Comparison of ENCODE assay signal across 17 cellular contexts in the genomic region with DNA sequence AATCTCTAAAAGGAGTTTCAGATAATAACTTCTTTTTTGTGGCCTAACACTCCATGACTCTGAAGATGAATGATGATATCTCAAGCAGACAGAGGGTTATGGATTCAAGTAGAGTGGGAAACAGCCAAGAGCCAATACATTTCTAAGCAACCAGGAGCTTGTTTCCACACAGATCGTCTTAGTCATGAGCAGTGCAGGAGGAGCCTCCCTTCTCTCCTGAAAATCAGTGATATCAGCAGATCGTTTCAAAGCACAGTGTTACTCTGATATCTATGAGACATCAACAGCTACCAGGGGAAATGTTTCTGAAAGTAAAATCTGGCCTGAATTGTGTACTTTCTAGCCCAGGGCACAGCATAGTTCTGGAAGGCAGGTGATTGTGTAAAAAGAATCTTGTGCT. TPM values are rescaled to one million over a fixed set of nuclear protein-coding genes. Genes with fewer than 3 reads are reported as not detected.
DNase-seq lines count a peak whose midpoint lies in the region; ATAC-seq, FAIRE-seq and TF ChIP-seq lines count a peak whose summit lies in the region.
"Had no signal": no experiment of that assay in that cellular context is flagged by ENCODE, and none has a peak within 500 bp of the region (broad histone marks: within the 10 kb centered on the region; RNA-seq: fewer than 3 reads in every experiment).

No MANE protein-coding gene starts in this region.

- no peak overlapping the region for H3K27ac Mint-ChIP-seq in activated T-helper 2 cell treated with anti-CD3 and anti-CD28 coated beads, Interferon-gamma antibody, Interleukin-2, Interleukin-4, amounts not matched to agents 10 μg/mL and 5 μg/mL and 100 μg/mL, durations not matched to agents 14 hours and 24 hours and 36 hours
- H3K27ac Mint-ChIP-seq: activated CD4-positive, alpha-beta T cell treated with anti-CD3 and anti-CD28 coated beads for 36 hours had no signal

- no peaks in the 10 kb centered on the region for H3K4me1 ChIP-seq in ACC112 (ENCODE audit: control insufficient read depth, insufficient read depth, low read length, unreplicated experiment)
- peaks cover 78% of the 10 kb centered on the region for H3K4me1 ChIP-seq in HepG2 (ENCODE audit: insufficient read depth, low read length)
- H3K4me1 ChIP-seq: upper lobe of right lung had no signal

- H2AFZ ChIP-seq in ACC112 (ENCODE audit: low read length, unreplicated experiment), result no peak overlapping the region
- H2AFZ ChIP-seq in HepG2 (ENCODE audit: low read length), result no peak overlapping the region

- intact Hi-C loops in HepG2 (cut with micrococcal nuclease; ENCODE audit: unreplicated experiment), result no loop called here
- intact Hi-C loops in activated T-helper 2 cell treated with anti-CD3 and anti-CD28 coated beads, Interferon-gamma antibody, Interleukin-2, Interleukin-4, amounts not matched to agents 10 μg/mL and 5 μg/mL and 100 μg/mL, durations not matched to agents 14 hours and 24 hours and 36 hours (cut with micrococcal nuclease), result no loop called here

- POLR2A ChIA-PET in HepG2 (lab: Yijun Ruan, JAX), result interaction anchor here (1.1 kb wide), 1 partner anchor 12 kb away, joined by 3 read pairs; no protein-coding TSS in a partner anchor

- CTCF ChIA-PET in HepG2 (lab: Yijun Ruan, JAX; ENCODE audit: low intra/inter-chr PET ratio, low total read pairs), result no interaction called here

- H3K4me1 Mint-ChIP-seq in activated T-helper 2 cell treated with anti-CD3 and anti-CD28 coated beads, Interferon-gamma antibody, Interleukin-2, Interleukin-4, amounts not matched to agents 10 μg/mL and 5 μg/mL and 100 μg/mL, durations not matched to agents 14 hours and 24 hours and 36 hours (ENCODE audit: low read depth), result no peaks in the 10 kb centered on the region
- H3K4me1 Mint-ChIP-seq: activated CD4-positive, alpha-beta T cell treated with anti-CD3 and anti-CD28 coated beads for 36 hours had no signal

- no peaks in the 10 kb centered on the region for H3K79me2 ChIP-seq in ACC112 (ENCODE audit: control insufficient read depth, insufficient read depth, low read length, unreplicated experiment)
- H3K79me2 ChIP-seq in HepG2 (ENCODE audit: insufficient read depth, low read length), result peaks cover 88% of the 10 kb centered on the region

- H3K36me3 ChIP-seq in ACC112 (ENCODE audit: insufficient read depth, low read length) (no peaks in the 10 kb centered on the region), HepG2 (replicated peaks in 1 of 2; ENCODE audit: control insufficient read depth in 1 of 2, insufficient read depth in 2 of 2, low read length in 2 of 2) (peaks cover 19 to 60% of the 10 kb centered on the region in 2 experiments)
- H3K36me3 ChIP-seq: cardiac muscle cell, upper lobe of right lung had no signal

- TF ChIP-seq POLR2A in HepG2 (IDR thresholded peaks at IDR 0.05; ENCODE audit: insufficient read depth in 1 of 2, low read depth in 2 of 2, low read length in 2 of 2), result no peak

- H4K20me1 ChIP-seq in HepG2 (ENCODE audit: insufficient read depth, low read length), result peaks cover 46% of the 10 kb centered on the region

- H3K27me3 Mint-ChIP-seq in activated T-helper 2 cell treated with anti-CD3 and anti-CD28 coated beads, Interferon-gamma antibody, Interleukin-2, Interleukin-4, amounts not matched to agents 10 μg/mL and 5 μg/mL and 100 μg/mL, durations not matched to agents 14 hours and 24 hours and 36 hours (ENCODE audit: low read depth), result peaks cover 12% of the 10 kb centered on the region

- H3K27ac ChIP-seq in ACC112 (ENCODE audit: low read depth, low read length) (peak overlapping the region; percentile 9; the same call in 1 of the 2 replicates), HepG2 (ENCODE audit: extremely low read length, insufficient read depth, low read length) (no peak overlapping the region)
- H3K27ac ChIP-seq: cardiac muscle cell, upper lobe of right lung had no signal

- H3K4me3 ChIP-seq in ACC112 (ENCODE audit: low read depth, low read length) (no peak overlapping the region), choroid plexus epithelial cell (ENCODE audit: low read depth, low read length) (no peak overlapping the region), HepG2 (replicated peaks in 1 of 3; ENCODE audit: insufficient read depth in 1 of 3, low read depth in 2 of 3, low read length in 3 of 3) (no peak overlapping the region)
- H3K4me3 ChIP-seq: cardiac muscle cell, upper lobe of right lung had no signal

- DNase-seq in LHCN-M2 (ENCODE audit: low read depth), result peak; percentile 27
- peak; percentile 74 for DNase-seq in choroid plexus epithelial cell (ENCODE audit: low read depth)
- no peak for DNase-seq in HepG2 (ENCODE audit: low spot score)
- no peak for DNase-seq in HUDEP-2 (lab: John Stamatoyannopoulos, UW; ENCODE audit: unreplicated experiment in 76 of 76)
- no peak for DNase-seq in activated T-helper 2 cell treated with anti-CD3 and anti-CD28 coated beads, Interferon-gamma antibody, Interleukin-2, Interleukin-4, amounts not matched to agents 10 μg/mL and 5 μg/mL and 100 μg/mL, durations not matched to agents 14 hours and 24 hours and 36 hours (ENCODE audit: low spot score)
- DNase-seq in nucleus accumbens (lab: John Stamatoyannopoulos, UW), result no peak
- DNase-seq: activated CD4-positive, alpha-beta T cell treated with anti-CD3 and anti-CD28 coated beads for 36 hours; activated effector memory CD4-positive, alpha-beta T cell treated with anti-CD3 and anti-CD28 coated beads, Interleukin-2, amount 50 U/mL, for 16 hours; GOT3; mesendoderm; MV-4-11; NCI-H2171 treated with DMSO at 0.1 percent for 48 hours; T-helper 1 cell; upper lobe of right lung had no signal

- TF ChIP-seq RAD21 in HepG2 (CRISPR knock-in tag; IDR thresholded peaks at IDR 0.05), result no peak

- in situ Hi-C loops in HepG2 (cut with HindIII; ENCODE audit: extremely low pct_ligation_motif_present, low pct_unique_long_range_greater_than_20kb), result no loop called here

- H3K36me3 Mint-ChIP-seq in activated T-helper 2 cell treated with anti-CD3 and anti-CD28 coated beads, Interferon-gamma antibody, Interleukin-2, Interleukin-4, amounts not matched to agents 10 μg/mL and 5 μg/mL and 100 μg/mL, durations not matched to agents 14 hours and 24 hours and 36 hours (ENCODE audit: low read depth), result no peaks in the 10 kb centered on the region

- TF ChIP-seq EP300 in HepG2 (IDR thresholded peaks at IDR 0.05; ENCODE audit: low read depth in 2 of 2, low read length in 2 of 2) (no peak), HepG2 (CRISPR knock-in tag; IDR thresholded peaks at IDR 0.05; ENCODE audit: borderline replicate concordance) (no peak)

- H3K9me3 ChIP-seq in HepG2 (ENCODE audit: low read length), result no peaks in the 10 kb centered on the region
- H3K9me3 ChIP-seq: upper lobe of right lung had no signal

- H3K27me3 ChIP-seq in ACC112 (ENCODE audit: insufficient read depth, low read length) (no peaks in the 10 kb centered on the region), HepG2 (ENCODE audit: control insufficient read depth in 1 of 2, insufficient read depth in 2 of 2, low read length in 2 of 2) (no peaks in the 10 kb centered on the region)
- H3K27me3 ChIP-seq: upper lobe of right lung had no signal

- no peak overlapping the region for H3K9ac ChIP-seq in HepG2 (ENCODE audit: insufficient read depth, low read depth, low read length)

- H3K4me2 ChIP-seq in HepG2 (ENCODE audit: low read depth, low read length), result peak overlapping the region; percentile 14; the same call in 1 of the 2 replicates

- 75% methylated on average over 2 of the region's 2 CpGs for WGBS in HepG2 (ENCODE audit: low lambda C conversion rate)

- FAIRE-seq in HepG2 (lab: Jason Lieb, UNC), result no peak

- H3K4me3 Mint-ChIP-seq in activated T-helper 2 cell treated with anti-CD3 and anti-CD28 coated beads, Interferon-gamma antibody, Interleukin-2, Interleukin-4, amounts not matched to agents 10 μg/mL and 5 μg/mL and 100 μg/mL, durations not matched to agents 14 hours and 24 hours and 36 hours (ENCODE audit: low read depth), result no peak overlapping the region
- H3K4me3 Mint-ChIP-seq: activated CD4-positive, alpha-beta T cell treated with anti-CD3 and anti-CD28 coated beads for 36 hours had no signal

- ATAC-seq in HepG2 (no peak), GM18502 (IDR thresholded peaks at IDR 0.05; ENCODE audit: poor library complexity, unreplicated experiment) (no peak)
- ATAC-seq: activated CD4-positive, alpha-beta T cell treated with anti-CD3 and anti-CD28 coated beads for 36 hours; upper lobe of right lung had no signal

- no peaks in the 10 kb centered on the region for H3K9me3 Mint-ChIP-seq in activated T-helper 2 cell treated with anti-CD3 and anti-CD28 coated beads, Interferon-gamma antibody, Interleukin-2, Interleukin-4, amounts not matched to agents 10 μg/mL and 5 μg/mL and 100 μg/mL, durations not matched to agents 14 hours and 24 hours and 36 hours

- BruUV-seq in HepG2 (replicated peaks; lab: Mats Ljungman, UMichigan), result no TSS peak

- no peak for TF ChIP-seq CTCF in choroid plexus epithelial cell (conservative IDR thresholded peaks at IDR 0.05; ENCODE audit: low read depth, low read length)
- TF ChIP-seq CTCF in HepG2 (CRISPR knock-in tag; IDR thresholded peaks at IDR 0.05), result no peak

RNA-seq across cellular contexts. Expression of a gene that starts 11.5 kb away (rescaled TPM):
- total RNA-seq in LHCN-M2 (2014; rRNA removed), result 1.0 and 1.8 TPM in 2 replicates
- polyA plus RNA-seq in LHCN-M2 (2012), result 2.2 TPM
- total RNA-seq in HepG2 (2016; rRNA removed; fragmentation: Illumina TruSeq; extraction: Trizol), result 83.6 and 129 TPM in 2 replicates
- total RNA-seq in HepG2 (2016; cell fraction: cytosol; rRNA removed; fragmentation: Illumina TruSeq; extraction: Trizol; ENCODE audit: low read depth), result 12.9 and 13.3 TPM in 2 replicates
- 76.7 and 125 TPM in 2 replicates for total RNA-seq in HepG2 (2016; cell fraction: insoluble cytoplasmic fraction; rRNA removed; fragmentation: Illumina TruSeq; extraction: Trizol)
- 29.0 and 33.2 TPM in 2 replicates for total RNA-seq in HepG2 (2016; cell fraction: membrane; rRNA removed; fragmentation: Illumina TruSeq; extraction: Trizol)
- 271 and 292 TPM in 2 replicates for total RNA-seq in HepG2 (2016; cell fraction: nucleus; rRNA removed; fragmentation: Illumina TruSeq; extraction: Trizol)
- 176 and 249 TPM in 2 replicates for polyA plus RNA-seq in HepG2 (2011; rRNA removed)
- polyA plus RNA-seq in HepG2 (2011; cell fraction: cytosol; rRNA removed), result 115 and 131 TPM in 2 replicates
- 148 and 157 TPM in 2 replicates for polyA plus RNA-seq in HepG2 (2011; cell fraction: nucleus; rRNA removed)
- 116 and 147 TPM in 2 replicates for polyA plus RNA-seq in HepG2 (2012)
- 1.8 TPM in 2 replicates for polyA plus RNA-seq in HepG2 (2016; cell fraction: cytosol; fragmentation: Illumina TruSeq; extraction: Trizol; ENCODE audit: low read depth)
- 38.7 and 42.8 TPM in 2 replicates for polyA plus RNA-seq in HepG2 (2016; cell fraction: insoluble cytoplasmic fraction; fragmentation: Illumina TruSeq; extraction: Trizol; ENCODE audit: low read depth)
- polyA plus RNA-seq in HepG2 (2016; cell fraction: membrane; fragmentation: Illumina TruSeq; extraction: Trizol; ENCODE audit: low read depth), result 5.0 and 5.8 TPM in 2 replicates
- 110 and 113 TPM in 2 replicates for polyA plus RNA-seq in HepG2 (2016; cell fraction: nucleus; fragmentation: Illumina TruSeq; extraction: Trizol; ENCODE audit: insufficient read depth, low read depth)
- polyA minus RNA-seq in HepG2 (2011; rRNA and poly(A)+ RNA removed; ENCODE audit: low replicate concordance), result 75.0 and 703 TPM in 2 replicates
- 216 and 224 TPM in 2 replicates for polyA minus RNA-seq in HepG2 (2011; cell fraction: cytosol; rRNA and poly(A)+ RNA removed)
- 1,103 and 1,189 TPM in 2 replicates for polyA minus RNA-seq in HepG2 (2011; cell fraction: nucleus; rRNA and poly(A)+ RNA removed)
- 0.07 TPM in 1 of 2 replicates, not detected in the other for total RNA-seq in activated T-helper 2 cell treated with anti-CD3 and anti-CD28 coated beads, Interferon-gamma antibody, Interleukin-2, Interleukin-4, amounts not matched to agents 10 μg/mL and 5 μg/mL and 100 μg/mL, durations not matched to agents 14 hours and 24 hours and 36 hours

Comparison
In these comparisons a context has a peak if more than half of its experiments do, and no peak if none do; other contexts are left out.
1. DNase-seq: peak in LHCN-M2 (single experiment) and choroid plexus epithelial cell (single experiment); none in HepG2 (single experiment), HUDEP-2 (0 of 76), activated T-helper 2 cell treated with anti-CD3 and anti-CD28 coated beads, Interferon-gamma antibody, Interleukin-2, Interleukin-4, amounts not matched to agents 10 μg/mL and 5 μg/mL and 100 μg/mL, durations not matched to agents 14 hours and 24 hours and 36 hours (single experiment) and nucleus accumbens (0 of 56).